Comparison of ENCODE assay signal across 23 cellular contexts in genomic region chr12:130398089-130398848, GRCh38.
A peak's percentile ranks its signal among the peaks of the same experiment; 100 is the strongest.
DNase-seq lines count a peak whose midpoint lies in the region; ATAC-seq, FAIRE-seq and TF ChIP-seq lines count a peak whose summit lies in the region.
"Had no signal": no experiment of that assay in that cellular context is flagged by ENCODE, and none has a peak within 500 bp of the region (broad histone marks: within the 10 kb centered on the region; RNA-seq: fewer than 3 reads in every experiment).

No MANE protein-coding gene starts in this region.

- no peak overlapping the region for H3K27ac ChIP-seq in H1 (ENCODE audit: low read depth, low read length)
- peak overlapping the region; percentile 56 to 66 (median 64) for H3K27ac ChIP-seq in thyroid gland
- H3K27ac ChIP-seq in prostate gland, result no peak overlapping the region
- H3K27ac ChIP-seq: BLaER1, Peyer's patch had no signal

- no peak for TF ChIP-seq POLR2A in H1 (IDR thresholded peaks at IDR 0.05; ENCODE audit: control extremely low read depth in 1 of 2, low read depth in 2 of 2, low read length in 2 of 2)
- no peak for TF ChIP-seq POLR2A in thyroid gland (IDR thresholded peaks at IDR 0.05)
- no peak for TF ChIP-seq POLR2A in prostate gland (IDR thresholded peaks at IDR 0.05)

- H2AK5ac ChIP-seq in H1 (ENCODE audit: low read depth, low read length), result no peak overlapping the region

- DNase-seq in Right ventricle myocardium superior (no peak), cardiac septum (ENCODE audit: low spot score) (no peak), LNCaP clone FGC (ENCODE audit: low read depth) (peak; percentile 76), H1 (ENCODE audit: low read depth in 1 of 2, low spot score in 2 of 2) (no peak), thyroid gland (peak; percentile 72 to 82), prostate gland (ENCODE audit: low spot score) (no peak), middle frontal gyrus (ENCODE audit: extremely low spot score, low spot score) (no peak)
- DNase-seq in activated CD8-positive, alpha-beta memory T cell treated with anti-CD3 and anti-CD28 coated beads for 24 hours, result no peak
- DNase-seq: CD4-positive, CD25-positive, alpha-beta regulatory T cell; HCEC 1CT; KBM-7; MM.1S; NCI-H1694; NCI-H2081 treated with DMSO at 0.1 percent for 48 hours; NCI-H526 treated with DMSO at 0.1 percent for 48 hours; OCI-M1; Peyer's patch; SK-N-SH; SW 1271 had no signal

- H3K4me3 ChIP-seq in LNCaP clone FGC (ENCODE audit: low read depth, low read length) (no peak overlapping the region), H1 (ENCODE audit: extremely low read depth in 1 of 4, insufficient read depth in 2 of 4, low read depth in 3 of 4, low read length in 4 of 4) (no peak overlapping the region), thyroid gland (replicated peaks in 1 of 3) (no peak overlapping the region), prostate gland (no peak overlapping the region)
- H3K4me3 ChIP-seq: BLaER1, Peyer's patch had no signal

- H2BK120ac ChIP-seq in H1 (replicated peaks; ENCODE audit: low read depth, low read length), result no peak overlapping the region

- peak; percentile 80 for ATAC-seq in Right ventricle myocardium superior (ENCODE audit: poor library complexity)

- H4K5ac ChIP-seq in H1 (ENCODE audit: insufficient read length, low read depth, low read length), result no peak overlapping the region

- FAIRE-seq in H1 (lab: Jason Lieb, UNC), result no peak
- FAIRE-seq: A204.1, D721Med, G401.6 had no signal

- 81% methylated on average over 12 of the region's 12 CpGs; no CpG with 5 or more reads in 1 of the 2 experiments for whole genome bisulfite sequencing in H1 (ENCODE audit: extremely low coverage in 1 of 2, insufficient coverage in 1 of 2, insufficient read length in 1 of 2, insufficient replicate concordance in 2 of 2, low coverage in 1 of 2, low lambda C conversion rate in 2 of 2, missing lambda C conversion rate in 1 of 2), 2 experiments
- WGBS in thyroid gland, 2 donors, result 25 to 42% methylated on average over 12 of the region's 12 CpGs
- 70% methylated on average over 12 of the region's 12 CpGs for WGBS in prostate gland

- no peaks in the 10 kb centered on the region for H3K79me1 ChIP-seq in H1 (ENCODE audit: low read depth, low read length)

- H4K8ac ChIP-seq in H1 (ENCODE audit: extremely low read depth, insufficient read depth, low read length), result no peak overlapping the region

- no peak overlapping the region for H3K56ac ChIP-seq in H1 (replicated peaks; ENCODE audit: insufficient read length, low read depth, low read length)

- TF ChIP-seq CTCF in LNCaP clone FGC (IDR thresholded peaks at IDR 0.05; ENCODE audit: control insufficient read depth, extremely low read depth, insufficient read depth) (no peak), H1 (IDR thresholded peaks at IDR 0.05; ENCODE audit: control extremely low read depth in 1 of 3, insufficient read depth in 1 of 3, low read depth in 1 of 3, low read length in 3 of 3) (no peak), thyroid gland (IDR thresholded peaks at IDR 0.05) (no peak), prostate gland (IDR thresholded peaks at IDR 0.05) (no peak)

- H3K27me3 ChIP-seq in H1 (replicated peaks in 1 of 4; ENCODE audit: control insufficient read depth in 3 of 4, extremely low read depth in 1 of 4, insufficient read depth in 3 of 4, low read length in 3 of 4) (no peaks in the 10 kb centered on the region), thyroid gland (no peaks in the 10 kb centered on the region), prostate gland (replicated peaks; ENCODE audit: insufficient read depth) (no peaks in the 10 kb centered on the region)
- H3K27me3 ChIP-seq: BLaER1, Peyer's patch had no signal

- no peak overlapping the region for H2BK15ac ChIP-seq in H1 (ENCODE audit: low read length)

- no peaks in the 10 kb centered on the region for H3K36me3 ChIP-seq in H1 (ENCODE audit: control insufficient read depth in 2 of 4, insufficient read depth in 4 of 4, low read length in 3 of 4)
- no peaks in the 10 kb centered on the region for H3K36me3 ChIP-seq in thyroid gland
- no peaks in the 10 kb centered on the region for H3K36me3 ChIP-seq in prostate gland
- H3K36me3 ChIP-seq: BLaER1, Peyer's patch had no signal

- H3K9ac ChIP-seq in H1 (replicated peaks in 1 of 4; ENCODE audit: extremely low read depth in 1 of 4, low read depth in 3 of 4, low read length in 3 of 4), result no peak overlapping the region
- H3K9ac ChIP-seq: BLaER1, SK-N-SH had no signal

- H3K9me3 ChIP-seq in H1 (ENCODE audit: insufficient read depth in 2 of 2, low read depth in 1 of 2, low read length in 1 of 2) (no peaks in the 10 kb centered on the region), thyroid gland (no peaks in the 10 kb centered on the region), prostate gland (no peaks in the 10 kb centered on the region)
- H3K9me3 ChIP-seq: BLaER1, Peyer's patch, SK-N-SH had no signal

- no peak for TF ChIP-seq RAD21 in H1 (IDR thresholded peaks at IDR 0.05 in 1 of 2, conservative IDR thresholded peaks at IDR 0.05 in 1 of 2; ENCODE audit: low read depth in 2 of 2, low read length in 2 of 2)

- H2AFZ ChIP-seq in H1 (ENCODE audit: low read length), result 0 out of 2 replicates have a peak overlapping the region, but pooled peaks have one; percentile 31

- H3K23ac ChIP-seq in H1 (ENCODE audit: insufficient read length), result no peak overlapping the region

- no peaks in the 10 kb centered on the region for H3K4me1 ChIP-seq in H1 (replicated peaks in 1 of 4; ENCODE audit: control insufficient read depth in 3 of 4, insufficient read depth in 4 of 4, low read length in 3 of 4)
- H3K4me1 ChIP-seq in thyroid gland, result peaks cover 15 to 19% of the 10 kb centered on the region in 2 donors
- no peaks in the 10 kb centered on the region for H3K4me1 ChIP-seq in prostate gland (replicated peaks)
- H3K4me1 ChIP-seq: Peyer's patch had no signal

- no peak overlapping the region for H3K4me2 ChIP-seq in H1 (ENCODE audit: insufficient read depth in 1 of 2, low read depth in 2 of 2, low read length in 2 of 2)
- H3K4me2 ChIP-seq: SK-N-SH had no signal

- no peak for TF ChIP-seq EP300 in H1 (IDR thresholded peaks at IDR 0.05; ENCODE audit: borderline replicate concordance in 1 of 2, low read depth in 2 of 2, low read length in 2 of 2)

- H2BK12ac ChIP-seq in H1 (ENCODE audit: low read depth, low read length), result no peak overlapping the region

- CTCF ChIA-PET in H1 (lab: Charles Lee; ENCODE audit: partially characterized antibody), result interaction anchor here (0.7 to 1.7 kb wide), 4 partner anchors 9 to 357 kb away, joined by 3 to 7 read pairs (median 4); no protein-coding TSS in a partner anchor

- H3K14ac ChIP-seq in H1 (ENCODE audit: insufficient read length), result no peak overlapping the region

- H3K4ac ChIP-seq in H1 (replicated peaks; ENCODE audit: insufficient read length, low read depth, low read length), result no peak overlapping the region

- no peaks in the 10 kb centered on the region for H3K23me2 ChIP-seq in H1 (ENCODE audit: low read depth, low read length)

- H4K91ac ChIP-seq in H1 (replicated peaks; ENCODE audit: insufficient read length, low read length), result no peak overlapping the region

- no peaks in the 10 kb centered on the region for H3K79me2 ChIP-seq in H1 (ENCODE audit: control insufficient read depth in 1 of 2, insufficient read depth in 2 of 2, low read length in 2 of 2)

- no peaks in the 10 kb centered on the region for H4K20me1 ChIP-seq in H1 (replicated peaks in 1 of 2; ENCODE audit: control insufficient read depth in 1 of 2, insufficient read depth in 2 of 2, low read length in 2 of 2)
- H4K20me1 ChIP-seq: BLaER1 had no signal

- H2BK5ac ChIP-seq in H1 (ENCODE audit: low read depth, low read length), result no peak overlapping the region

- H2BK20ac ChIP-seq in H1 (ENCODE audit: low read length), result no peak overlapping the region

- POLR2A ChIA-PET in H1 (lab: Charles Lee; ENCODE audit: partially characterized antibody), result no interaction called here

- no peak overlapping the region for H3K18ac ChIP-seq in H1 (ENCODE audit: extremely low read depth, low read length)

- intact Hi-C loops in Right ventricle myocardium superior (cut with DNase I), result no loop called here
- intact Hi-C loops in cardiac septum (cut with DNase I), result no loop called here
- intact Hi-C loops in thyroid gland (cut with DNase I), result no loop called here
- intact Hi-C loops in prostate gland (cut with DNase I), result no loop called here

TF ChIP-seq in H1, 55 proteins besides CTCF, POLR2A, EP300 and RAD21:
- TF ChIP-seq NANOG (IDR thresholded peaks at IDR 0.05; ENCODE audit: insufficient read depth, low read depth, low read length, poor library complexity, severe bottlenecking), result no peak
- TF ChIP-seq BACH1 (IDR thresholded peaks at IDR 0.05; ENCODE audit: low read length), result no peak
- no peak for TF ChIP-seq KDM1A (IDR thresholded peaks at IDR 0.05; ENCODE audit: borderline replicate concordance, low read length)
- TF ChIP-seq EZH2 (IDR thresholded peaks at IDR 0.05; ENCODE audit: low read depth, low read length, severe bottlenecking), result no peak
- TF ChIP-seq CHD2 (IDR thresholded peaks at IDR 0.05; ENCODE audit: low read length), result no peak
- TF ChIP-seq CBX5 (IDR thresholded peaks at IDR 0.05; ENCODE audit: low read depth, low read length), result no peak
- TF ChIP-seq CBX8 (IDR thresholded peaks at IDR 0.05; ENCODE audit: borderline replicate concordance, low read depth, low read length), result no peak
- no peak for TF ChIP-seq RFX5 (IDR thresholded peaks at IDR 0.05; ENCODE audit: borderline replicate concordance, low read depth, low read length)
- no peak for TF ChIP-seq SIN3A (conservative IDR thresholded peaks at IDR 0.05 in 1 of 2, IDR thresholded peaks at IDR 0.05 in 1 of 2; ENCODE audit: low read depth in 1 of 2, low read length in 2 of 2)
- no peak for TF ChIP-seq CREB1 (IDR thresholded peaks at IDR 0.05)
- TF ChIP-seq ZNF274 (IDR thresholded peaks at IDR 0.05; ENCODE audit: borderline replicate concordance, extremely low read depth, low read length), result no peak
- no peak for TF ChIP-seq CHD1 (IDR thresholded peaks at IDR 0.05; ENCODE audit: low read depth, low read length)
TF ChIP-seq in H1: peak in this region for 0.

Comparison
In these comparisons a context has a peak if more than half of its experiments do, and no peak if none do; other contexts are left out.
1. DNase-seq: peak in LNCaP clone FGC (single experiment) and thyroid gland (2 of 2); none in Right ventricle myocardium superior (single experiment), cardiac septum (single experiment), H1 (0 of 2), prostate gland (single experiment), middle frontal gyrus (single experiment) and activated CD8-positive, alpha-beta memory T cell treated with anti-CD3 and anti-CD28 coated beads for 24 hours (single experiment).
2. H3K27ac ChIP-seq: peak in thyroid gland (3 of 3); none in H1 (single experiment) and prostate gland (0 of 2).